ENCODE assay signal across 8 cellular contexts in genomic region chr10:73729781-73730152, GRCh38. TPM values are rescaled to one million over a fixed set of nuclear protein-coding genes. Genes with fewer than 3 reads are reported as not detected.
DNase-seq lines count a peak whose midpoint lies in the region; TF ChIP-seq lines count a peak whose summit lies in the region.
"Not testable (repeated sequence)": the region's sequence is repeated elsewhere in the genome, so short reads cannot be mapped to it uniquely, and the experiment has no call there.

No MANE protein-coding gene starts in this region.

- H3K27ac Mint-ChIP-seq in activated T-cell treated with anti-CD3 and anti-CD28 coated beads, Interleukin-2, amount 50 U/mL, for 24 hours, result peak overlapping the region; percentile 99

- not testable (repeated sequence) for H3K27me3 Mint-ChIP-seq in activated T-cell treated with anti-CD3 and anti-CD28 coated beads, Interleukin-2, amount 50 U/mL, for 24 hours

- peak overlapping the region; percentile 76 for H2AFZ ChIP-seq in hepatocyte
- H2AFZ ChIP-seq in neural cell (ENCODE audit: low read depth, low read length), result peak overlapping the region; percentile 91

- not testable (repeated sequence) for TF ChIP-seq RAD21 in neural cell (conservative IDR thresholded peaks at IDR 0.05)

- H3K9me3 Mint-ChIP-seq in activated T-cell treated with anti-CD3 and anti-CD28 coated beads, Interleukin-2, amount 50 U/mL, for 24 hours, result not testable (repeated sequence)

- peaks cover 16 to 50% of the 10 kb centered on the region in 2 experiments for H3K36me3 ChIP-seq in HEK293 (ENCODE audit: control insufficient read depth in 2 of 2, insufficient read depth in 1 of 2, low read length in 2 of 2)
- H3K36me3 ChIP-seq in colonic mucosa; hepatocyte (replicated peaks; ENCODE audit: insufficient read depth, low read depth); neural cell (ENCODE audit: insufficient read depth, low read length): not testable (repeated sequence)

- not testable (repeated sequence) for H4K20me1 ChIP-seq in hepatocyte (ENCODE audit: insufficient read depth, poor library complexity, severe bottlenecking); neural cell (ENCODE audit: insufficient read depth)

- peaks cover 38% of the 10 kb centered on the region for H3K79me2 ChIP-seq in hepatocyte
- H3K79me2 ChIP-seq in neural cell (replicated peaks; ENCODE audit: insufficient read depth, low read length), result peaks cover 13% of the 10 kb centered on the region

- not testable (repeated sequence) for H3F3A ChIP-seq in neural cell (ENCODE audit: insufficient read depth, low read length, poor library complexity, severe bottlenecking)

- H3K4me2 ChIP-seq in hepatocyte, result peak overlapping the region; percentile 95
- peak overlapping the region; percentile 84 for H3K4me2 ChIP-seq in neural cell (ENCODE audit: low read length)

- WGBS in hepatocyte (ENCODE audit: low lambda C conversion rate, missing lambda C conversion rate), result under 1% methylated on average over 9 of the region's 9 CpGs

- POLR2A ChIA-PET in HEK293 (lab: Yijun Ruan, JAX), result interaction anchor here (0.8 to 3.0 kb wide), 10 partner anchors 8 to 633 kb away, joined by 3 to 48 read pairs (median 4); partner anchors contain the start of genes CHCHD1, DNAJC9, MRPS16 and P4HA1

- peak overlapping the region; percentile 100 for H3K4me3 Mint-ChIP-seq in activated T-cell treated with anti-CD3 and anti-CD28 coated beads, Interleukin-2, amount 50 U/mL, for 24 hours

- H3K27ac ChIP-seq in HEK293 (ENCODE audit: extremely low read depth, low read depth, low read length), result not testable (repeated sequence)
- peak overlapping the region; percentile 86 for H3K27ac ChIP-seq in colonic mucosa
- peak overlapping the region; percentile 93 for H3K27ac ChIP-seq in hepatocyte
- peak overlapping the region; percentile 91 for H3K27ac ChIP-seq in neural cell (ENCODE audit: low read length)

- H3K36me3 Mint-ChIP-seq in activated T-cell treated with anti-CD3 and anti-CD28 coated beads, Interleukin-2, amount 50 U/mL, for 24 hours (ENCODE audit: low read depth), result peaks cover 50% of the 10 kb centered on the region

- peak overlapping the region; percentile 99 for H3K4me3 ChIP-seq in HEK293 (ENCODE audit: low read depth, low read length)
- peak overlapping the region; percentile 60 for H3K4me3 ChIP-seq in colonic mucosa
- peak overlapping the region; percentile 90 for H3K4me3 ChIP-seq in hepatocyte
- H3K4me3 ChIP-seq in neural cell (ENCODE audit: low read length), result peak overlapping the region; percentile 75

- not testable (repeated sequence) for TF ChIP-seq EP300 in neural cell (conservative IDR thresholded peaks at IDR 0.05; ENCODE audit: poor library complexity, severe bottlenecking)

- H3K9me2 ChIP-seq in hepatocyte (replicated peaks; ENCODE audit: insufficient read depth); neural cell (ENCODE audit: insufficient read depth, low read length): not testable (repeated sequence)

- H3K4me1 Mint-ChIP-seq in activated T-cell treated with anti-CD3 and anti-CD28 coated beads, Interleukin-2, amount 50 U/mL, for 24 hours (ENCODE audit: low read depth), result peaks cover 25% of the 10 kb centered on the region

- intact Hi-C loops in colonic mucosa (cut with DNase I), result not testable (repeated sequence)

- H3K27me3 ChIP-seq in colonic mucosa; hepatocyte; neural cell (ENCODE audit: insufficient read depth, low read depth, low read length): not testable (repeated sequence)

- not testable (repeated sequence) for TF ChIP-seq CTCF in AG09319 (IDR thresholded peaks at IDR 0.05; ENCODE audit: low read depth, low read length); HEK293 (tag by site-specific recombination; IDR thresholded peaks at IDR 0.05); colonic mucosa (IDR thresholded peaks at IDR 0.05); hepatocyte (IDR thresholded peaks at IDR 0.05; ENCODE audit: poor library complexity); neural cell (IDR thresholded peaks at IDR 0.05; ENCODE audit: poor library complexity, severe bottlenecking)

- not testable (repeated sequence) for H3K9me3 ChIP-seq in HEK293 (ENCODE audit: control insufficient read depth, insufficient read depth, low read depth, low read length); colonic mucosa; hepatocyte (ENCODE audit: low read depth); neural cell (ENCODE audit: low read length)

- H3K9ac ChIP-seq in colonic mucosa (ENCODE audit: low read depth in 2 of 2, low read length in 2 of 2) (peak overlapping the region; percentile 81 to 91), neural cell (ENCODE audit: low read length) (peak overlapping the region; percentile 91)

- DNase-seq in AG09319 (ENCODE audit: extremely low read depth, low read depth) (peak; percentile 12), RKO (ENCODE audit: low spot score) (peak; percentile 59), colonic mucosa (peak; percentile 26)
- not testable (repeated sequence) for DNase-seq in activated T-cell treated with anti-CD3 and anti-CD28 coated beads, Interleukin-2, amount 50 U/mL, for 24 hours; hepatocyte (ENCODE audit: low spot score)
- peak; percentile 7 for DNase-seq in stimulated activated CD8-positive, alpha-beta memory T cell treated with anti-CD3 and anti-CD28 coated beads, Interleukin-12 subunit alpha, Interleukin-12 subunit beta, amount 100 ng/mL, for 24 hours (ENCODE audit: extremely low read depth)

- not testable (repeated sequence) for H3K4me1 ChIP-seq in HEK293 (ENCODE audit: control insufficient read depth, insufficient read depth, low read length); colonic mucosa; hepatocyte (ENCODE audit: insufficient read depth)

- CTCF ChIA-PET in HEK293 (lab: Yijun Ruan, JAX), result interaction anchor here (0.6 to 1.3 kb wide), 3 partner anchors 105 to 238 kb away, joined by 3 read pairs; no protein-coding TSS in a partner anchor

RNA-seq across cellular contexts. Expression of gene SEC24C, which starts 14.4 kb away (rescaled TPM):
- total RNA-seq in colonic mucosa (10 to 100 TPM; 66.0 to 94.8 TPM), hepatocyte (59.4 and 60.2 TPM in 2 replicates)
- polyA plus RNA-seq in hepatocyte (46.8 and 47.6 TPM in 2 replicates), neural cell (43.0 and 44.8 TPM in 2 replicates)
- polyA minus RNA-seq in neural cell, result 67.4 and 82.5 TPM in 2 replicates

RNA-seq across cellular contexts. Expression of gene AGAP5, which starts 31.9 kb away (rescaled TPM):
- total RNA-seq in colonic mucosa, result 1 to 10 TPM; 4.8 to 8.2 TPM
- 3.6 and 5.5 TPM in 2 replicates for total RNA-seq in hepatocyte
- polyA plus RNA-seq in hepatocyte, result 1.9 and 2.4 TPM in 2 replicates
- 6.5 and 8.2 TPM in 2 replicates for polyA plus RNA-seq in neural cell
- polyA minus RNA-seq in neural cell, result 5.4 and 8.8 TPM in 2 replicates

RNA-seq across cellular contexts. Expression of gene CHCHD1, which starts 52.1 kb away (rescaled TPM):
- total RNA-seq in colonic mucosa (10 to 100 TPM; 33.7 to 48.5 TPM), hepatocyte (45.3 and 59.1 TPM in 2 replicates)
- polyA plus RNA-seq in hepatocyte (86.1 and 95.2 TPM in 2 replicates), neural cell (82.5 and 88.8 TPM in 2 replicates)
- polyA minus RNA-seq in neural cell, result 17.8 and 21.2 TPM in 2 replicates

RNA-seq across cellular contexts. Expression of gene ZSWIM8, which starts 55.6 kb away (rescaled TPM):
- 10 to 100 TPM; 74.7 to 77.1 TPM for total RNA-seq in colonic mucosa
- total RNA-seq in hepatocyte, result 83.7 and 101 TPM in 2 replicates
- polyA plus RNA-seq in hepatocyte, result 98.5 and 103 TPM in 2 replicates
- polyA plus RNA-seq in neural cell, result 69.1 and 83.2 TPM in 2 replicates
- 59.4 and 93.7 TPM in 2 replicates for polyA minus RNA-seq in neural cell
